In genomic region chr1:4617506-4617905, GRCh38 we compare ENCODE assay signal across 32 cellular contexts. TPM values are rescaled to one million over a fixed set of nuclear protein-coding genes. Genes with fewer than 3 reads are reported as not detected.
"Had no signal": no experiment of that assay in that cellular context is flagged by ENCODE, and none has a peak within 500 bp of the region (broad histone marks: within the 10 kb centered on the region; RNA-seq: fewer than 3 reads in every experiment).

No MANE protein-coding gene starts in this region.

- H3K4me3 Mint-ChIP-seq: activated CD4-positive, alpha-beta memory T cell treated with anti-CD3 and anti-CD28 coated beads for 36 hours; activated CD4-positive, alpha-beta T cell treated with anti-CD3 and anti-CD28 coated beads for 36 hours; activated CD4-positive, alpha-beta T cell treated with anti-CD3 and anti-CD28 coated beads, Interleukin-2, amount 10 ng/mL, durations not matched to agents 24 days and 14 days; activated CD8-positive, alpha-beta memory T cell treated with anti-CD3 and anti-CD28 coated beads, Interleukin-2, amount 10 ng/mL, durations not matched to agents 7 days and 5 days; activated CD8-positive, alpha-beta T cell treated with anti-CD3 and anti-CD28 coated beads, Interleukin-2, amount 10 ng/mL, durations not matched to agents 7 days and 5 days; activated naive CD4-positive, alpha-beta T cell treated with anti-CD3 and anti-CD28 coated beads for 36 hours; activated naive CD4-positive, alpha-beta T cell treated with anti-CD3 and anti-CD28 coated beads, Interleukin-2, amount 50 U/mL, for 24 hours; activated naive CD8-positive, alpha-beta T cell treated with anti-CD3 and anti-CD28 coated beads for 36 hours; activated naive CD8-positive, alpha-beta T cell treated with anti-CD3 and anti-CD28 coated beads, Interleukin-2, amount 50 U/mL, for 24 hours; activated T-helper 1 cell treated with anti-CD3 and anti-CD28 coated beads, Interleukin-12 subunit alpha, Interleukin-12 subunit beta, Interleukin-2, Interleukin-4 antibody, amounts not matched to agents 30 ng/mL and 10 ng/mL and 1 ng/mL, durations not matched to agents 14 hours and 24 hours and 36 hours had no signal

- H3K27ac Mint-ChIP-seq: activated CD4-positive, alpha-beta memory T cell treated with anti-CD3 and anti-CD28 coated beads for 36 hours; activated CD4-positive, alpha-beta T cell treated with anti-CD3 and anti-CD28 coated beads for 36 hours; activated CD4-positive, alpha-beta T cell treated with anti-CD3 and anti-CD28 coated beads, Interleukin-2, amount 10 ng/mL, durations not matched to agents 24 days and 14 days; activated CD8-positive, alpha-beta memory T cell treated with anti-CD3 and anti-CD28 coated beads, Interleukin-2, amount 10 ng/mL, durations not matched to agents 7 days and 5 days; activated CD8-positive, alpha-beta T cell treated with anti-CD3 and anti-CD28 coated beads, Interleukin-2, amount 10 ng/mL, durations not matched to agents 7 days and 5 days; activated naive CD4-positive, alpha-beta T cell treated with anti-CD3 and anti-CD28 coated beads for 36 hours; activated naive CD4-positive, alpha-beta T cell treated with anti-CD3 and anti-CD28 coated beads, Interleukin-2, amount 50 U/mL, for 24 hours; activated naive CD8-positive, alpha-beta T cell treated with anti-CD3 and anti-CD28 coated beads for 36 hours; activated naive CD8-positive, alpha-beta T cell treated with anti-CD3 and anti-CD28 coated beads, Interleukin-2, amount 50 U/mL, for 24 hours; activated T-helper 1 cell treated with anti-CD3 and anti-CD28 coated beads, Interleukin-12 subunit alpha, Interleukin-12 subunit beta, Interleukin-2, Interleukin-4 antibody, amounts not matched to agents 30 ng/mL and 10 ng/mL and 1 ng/mL, durations not matched to agents 14 hours and 24 hours and 36 hours; activated T-helper 2 cell treated with anti-CD3 and anti-CD28 coated beads, Interferon-gamma antibody, Interleukin-2, Interleukin-4, amounts not matched to agents 10 μg/mL and 5 μg/mL and 100 μg/mL, durations not matched to agents 14 hours and 24 hours and 36 hours had no signal

- H3K9me3 Mint-ChIP-seq: activated CD4-positive, alpha-beta memory T cell treated with anti-CD3 and anti-CD28 coated beads for 36 hours; activated CD4-positive, alpha-beta T cell treated with anti-CD3 and anti-CD28 coated beads, Interleukin-2, amount 10 ng/mL, durations not matched to agents 24 days and 14 days; activated naive CD4-positive, alpha-beta T cell treated with anti-CD3 and anti-CD28 coated beads for 36 hours; activated naive CD4-positive, alpha-beta T cell treated with anti-CD3 and anti-CD28 coated beads, Interleukin-2, amount 50 U/mL, for 24 hours; activated naive CD8-positive, alpha-beta T cell treated with anti-CD3 and anti-CD28 coated beads for 36 hours; activated naive CD8-positive, alpha-beta T cell treated with anti-CD3 and anti-CD28 coated beads, Interleukin-2, amount 50 U/mL, for 24 hours; activated T-helper 1 cell treated with anti-CD3 and anti-CD28 coated beads, Interleukin-12 subunit alpha, Interleukin-12 subunit beta, Interleukin-2, Interleukin-4 antibody, amounts not matched to agents 30 ng/mL and 10 ng/mL and 1 ng/mL, durations not matched to agents 14 hours and 24 hours and 36 hours; activated T-helper 2 cell treated with anti-CD3 and anti-CD28 coated beads, Interferon-gamma antibody, Interleukin-2, Interleukin-4, amounts not matched to agents 10 μg/mL and 5 μg/mL and 100 μg/mL, durations not matched to agents 14 hours and 24 hours and 36 hours had no signal

- H3K36me3 ChIP-seq: adrenal gland, colonic mucosa, esophagus squamous epithelium, gastroesophageal sphincter had no signal

- ATAC-seq: activated CD4-positive, alpha-beta T cell treated with anti-CD3 and anti-CD28 coated beads for 36 hours; activated CD8-positive, alpha-beta memory T cell treated with anti-CD3 and anti-CD28 coated beads, Interleukin-2, amount 10 ng/mL, durations not matched to agents 7 days and 5 days; activated CD8-positive, alpha-beta T cell treated with anti-CD3 and anti-CD28 coated beads, Interleukin-2, amount 10 ng/mL, durations not matched to agents 7 days and 5 days; activated naive CD8-positive, alpha-beta T cell treated with anti-CD3 and anti-CD28 coated beads, Interleukin-2, amount 50 U/mL, for 24 hours; body of pancreas; gastroesophageal sphincter had no signal

- H3K4me3 ChIP-seq: adrenal gland, body of pancreas, colonic mucosa, esophagus squamous epithelium, gastroesophageal sphincter had no signal

- DNase-seq: activated CD4-positive, alpha-beta memory T cell treated with anti-CD3 and anti-CD28 coated beads for 36 hours; activated CD4-positive, alpha-beta T cell treated with anti-CD3 and anti-CD28 coated beads for 36 hours; activated CD4-positive, alpha-beta T cell treated with anti-CD3 and anti-CD28 coated beads, Interleukin-2, amount 10 ng/mL, durations not matched to agents 24 days and 14 days; activated CD4-positive, CD25-positive, alpha-beta regulatory T cell; activated CD4-positive, CD25-positive, alpha-beta regulatory T cell treated with anti-CD3 and anti-CD28 coated beads, Interleukin-2, amount 50 U/mL, for 72 hours; activated CD8-positive, alpha-beta memory T cell treated with anti-CD3 and anti-CD28 coated beads, Interleukin-2, amount 10 ng/mL, durations not matched to agents 7 days and 5 days; activated CD8-positive, alpha-beta memory T cell treated with anti-CD3 and anti-CD28 coated beads, Interleukin-2, amount 50 U/mL, for 4 hours; activated CD8-positive, alpha-beta T cell treated with anti-CD3 and anti-CD28 coated beads, Interleukin-2, amount 10 ng/mL, durations not matched to agents 7 days and 5 days; activated effector memory CD4-positive, alpha-beta T cell treated with anti-CD3 and anti-CD28 coated beads, Interleukin-2, amount 50 U/mL, for 16 hours; activated naive CD4-positive, alpha-beta T cell treated with anti-CD3 and anti-CD28 coated beads for 36 hours; activated naive CD8-positive, alpha-beta T cell treated with anti-CD3 and anti-CD28 coated beads for 36 hours; activated naive CD8-positive, alpha-beta T cell treated with anti-CD3 and anti-CD28 coated beads, Interleukin-2, amount 50 U/mL, for 24 hours; activated T-cell treated with anti-CD3 and anti-CD28 coated beads, Interleukin-2, amount 50 U/mL, for 1 hour; activated T-cell treated with anti-CD3 and anti-CD28 coated beads, Interleukin-2, amount 50 U/mL, for 48 hours; adrenal gland; amygdala; body of pancreas; caudate nucleus; colonic mucosa; effector CD8-positive, alpha-beta T cell; esophagus squamous epithelium; foreskin melanocyte; T-helper 2 cell had no signal

- H3K4me1 ChIP-seq: adrenal gland, body of pancreas, colonic mucosa, esophagus squamous epithelium, gastroesophageal sphincter had no signal

- H3K27ac ChIP-seq: adrenal gland, body of pancreas, colonic mucosa, epithelial cell of prostate, esophagus squamous epithelium, gastroesophageal sphincter had no signal

- H3K9me3 ChIP-seq: adrenal gland, body of pancreas, colonic mucosa, esophagus squamous epithelium, gastroesophageal sphincter had no signal

- H3K4me1 Mint-ChIP-seq: activated CD4-positive, alpha-beta T cell treated with anti-CD3 and anti-CD28 coated beads for 36 hours; activated CD4-positive, alpha-beta T cell treated with anti-CD3 and anti-CD28 coated beads, Interleukin-2, amount 10 ng/mL, durations not matched to agents 24 days and 14 days; activated naive CD4-positive, alpha-beta T cell treated with anti-CD3 and anti-CD28 coated beads, Interleukin-2, amount 50 U/mL, for 24 hours; activated naive CD8-positive, alpha-beta T cell treated with anti-CD3 and anti-CD28 coated beads for 36 hours; activated naive CD8-positive, alpha-beta T cell treated with anti-CD3 and anti-CD28 coated beads, Interleukin-2, amount 50 U/mL, for 24 hours had no signal

- H3K27me3 Mint-ChIP-seq: activated CD4-positive, alpha-beta T cell treated with anti-CD3 and anti-CD28 coated beads, Interleukin-2, amount 10 ng/mL, durations not matched to agents 24 days and 14 days; activated CD8-positive, alpha-beta memory T cell treated with anti-CD3 and anti-CD28 coated beads, Interleukin-2, amount 10 ng/mL, durations not matched to agents 7 days and 5 days; activated naive CD4-positive, alpha-beta T cell treated with anti-CD3 and anti-CD28 coated beads, Interleukin-2, amount 50 U/mL, for 24 hours; activated naive CD8-positive, alpha-beta T cell treated with anti-CD3 and anti-CD28 coated beads for 36 hours; activated naive CD8-positive, alpha-beta T cell treated with anti-CD3 and anti-CD28 coated beads, Interleukin-2, amount 50 U/mL, for 24 hours had no signal

- H3K27me3 ChIP-seq: adrenal gland, body of pancreas, colonic mucosa, esophagus squamous epithelium, gastroesophageal sphincter had no signal

RNA-seq across cellular contexts. Expression of gene AJAP1, which starts 36.9 kb away (rescaled TPM):
- total RNA-seq: activated CD4-positive, alpha-beta memory T cell treated with anti-CD3 and anti-CD28 coated beads for 36 hours; activated CD4-positive, alpha-beta T cell treated with anti-CD3 and anti-CD28 coated beads for 36 hours; activated CD4-positive, alpha-beta T cell treated with anti-CD3 and anti-CD28 coated beads, Interleukin-2, amount 10 ng/mL, durations not matched to agents 24 days and 14 days; activated CD8-positive, alpha-beta memory T cell treated with anti-CD3 and anti-CD28 coated beads for 36 hours; activated CD8-positive, alpha-beta memory T cell treated with anti-CD3 and anti-CD28 coated beads, Interleukin-2, amount 10 ng/mL, durations not matched to agents 7 days and 5 days; activated CD8-positive, alpha-beta T cell treated with anti-CD3 and anti-CD28 coated beads, Interleukin-2, amount 10 ng/mL, durations not matched to agents 7 days and 5 days; activated naive CD8-positive, alpha-beta T cell treated with anti-CD3 and anti-CD28 coated beads for 36 hours; activated T-helper 1 cell treated with anti-CD3 and anti-CD28 coated beads, Interleukin-12 subunit alpha, Interleukin-12 subunit beta, Interleukin-2, Interleukin-4 antibody, amounts not matched to agents 30 ng/mL and 10 ng/mL and 1 ng/mL, durations not matched to agents 14 hours and 24 hours and 36 hours; activated T-helper 2 cell treated with anti-CD3 and anti-CD28 coated beads, Interferon-gamma antibody, Interleukin-2, Interleukin-4, amounts not matched to agents 10 μg/mL and 5 μg/mL and 100 μg/mL, durations not matched to agents 14 hours and 24 hours and 36 hours; endothelial cell of umbilical vein; fibroblast of lung; T-helper 1 cell treated with Interleukin-12 subunit alpha and Interleukin-12 subunit beta and Interleukin-4 antibody, amounts not matched to agents 30 ng/mL and 1 ng/mL, for 36 hours had no signal
